Comparison of ENCODE assay signal across 9 cellular contexts in genomic region chr11:128472128-128473110, GRCh38.
DNase-seq lines count a peak whose midpoint lies in the region; ATAC-seq and TF ChIP-seq lines count a peak whose summit lies in the region.
"Had no signal": no experiment of that assay in that cellular context is flagged by ENCODE, and none has a peak within 500 bp of the region (broad histone marks: within the 10 kb centered on the region; RNA-seq: fewer than 3 reads in every experiment).

No MANE protein-coding gene starts in this region.

- intact Hi-C loops in Right ventricle myocardium inferior (cut with DNase I), result no loop called here

- H2BK120ac ChIP-seq in mesenchymal stem cell (ENCODE audit: low read depth, low read length), result no peak overlapping the region

- peaks cover 54 to 81% of the 10 kb centered on the region in 2 donors for H3K36me3 Mint-ChIP-seq in activated T-cell treated with anti-CD3 and anti-CD28 coated beads, Interleukin-2, amount 50 U/mL, for 72 hours (ENCODE audit: insufficient read depth in 2 of 2)

- no peak overlapping the region for H3K14ac ChIP-seq in mesenchymal stem cell (ENCODE audit: low read length in 2 of 2)

- peak overlapping the region; percentile 20 for H3K9ac ChIP-seq in mesenchymal stem cell (ENCODE audit: low read length)

- H3K36me3 ChIP-seq in mesenchymal stem cell (ENCODE audit: control insufficient read depth in 1 of 2, insufficient read depth in 2 of 2, low read depth in 1 of 2, low read length in 2 of 2) (peaks cover 21 to 69% of the 10 kb centered on the region in 2 experiments), WERI-Rb-1 (no peaks in the 10 kb centered on the region)

- POLR2A ChIA-PET in AG04450 (lab: Yijun Ruan, JAX), result no interaction called here

- H3K27ac Mint-ChIP-seq in activated T-cell treated with anti-CD3 and anti-CD28 coated beads, Interleukin-2, amount 50 U/mL, for 72 hours, result peak overlapping the region; percentile 100

- CTCF ChIA-PET in AG04450 (lab: Charles Lee), result interaction anchor here (0.5 to 5.8 kb wide), 3 partner anchors 159 to 434 kb away, joined by 3 to 22 read pairs (median 3); no protein-coding TSS in a partner anchor

- H3K27ac ChIP-seq in AG04450 (ENCODE audit: low read depth, low read length) (peak overlapping the region; percentile 40), mesenchymal stem cell (ENCODE audit: low read length, poor library complexity, severe bottlenecking) (no peak overlapping the region), WERI-Rb-1 (no peak overlapping the region)
- H3K27ac ChIP-seq: epithelial cell of prostate had no signal

- H3K27me3 Mint-ChIP-seq in activated T-cell treated with anti-CD3 and anti-CD28 coated beads, Interleukin-2, amount 50 U/mL, for 72 hours (ENCODE audit: low read depth), result no peaks in the 10 kb centered on the region

- no peak overlapping the region for H2BK15ac ChIP-seq in mesenchymal stem cell (ENCODE audit: low read depth, poor library complexity, severe bottlenecking)

- H3K27me3 ChIP-seq in AG04450 (ENCODE audit: control insufficient read depth, insufficient read depth, low read length) (no peaks in the 10 kb centered on the region), mesenchymal stem cell (ENCODE audit: control insufficient read depth in 1 of 2, insufficient read depth in 1 of 2, low read length in 2 of 2) (no peaks in the 10 kb centered on the region), WERI-Rb-1 (ENCODE audit: insufficient read depth, low read depth, severe bottlenecking) (no peaks in the 10 kb centered on the region)

- no peak for TF ChIP-seq CTCF in AG04450 (IDR thresholded peaks at IDR 0.05; ENCODE audit: low read depth, low read length)
- no peak for TF ChIP-seq CTCF in WERI-Rb-1 (IDR thresholded peaks at IDR 0.05; ENCODE audit: low read depth, low read length)

- H2BK12ac ChIP-seq in mesenchymal stem cell (ENCODE audit: low read length in 2 of 2), result no peak overlapping the region

- ATAC-seq in GM19351 (IDR thresholded peaks at IDR 0.05; ENCODE audit: unreplicated experiment) (peak; percentile 42), HG03378 (IDR thresholded peaks at IDR 0.05; ENCODE audit: unreplicated experiment) (peak; percentile 63), Right ventricle myocardium inferior (no peak)
- ATAC-seq in activated T-cell treated with anti-CD3 and anti-CD28 coated beads, Interleukin-2, amount 50 U/mL, for 72 hours (replicated peaks in 1 of 2), result peak; percentile 68 to 73

- no peak overlapping the region for H4K8ac ChIP-seq in mesenchymal stem cell (ENCODE audit: low read length)

- H3K4me3 ChIP-seq in AG04450 (ENCODE audit: low read depth, low read length), result no peak overlapping the region
- no peak overlapping the region for H3K4me3 ChIP-seq in mesenchymal stem cell (ENCODE audit: insufficient read depth in 1 of 2, low read depth in 1 of 2, low read length in 2 of 2)
- no peak overlapping the region for H3K4me3 ChIP-seq in WERI-Rb-1 (ENCODE audit: low read depth, low read length)

- H3K4ac ChIP-seq in mesenchymal stem cell (ENCODE audit: low read depth in 1 of 2, low read length in 2 of 2), result no peak overlapping the region

- H3K9me3 Mint-ChIP-seq in activated T-cell treated with anti-CD3 and anti-CD28 coated beads, Interleukin-2, amount 50 U/mL, for 72 hours, result no peaks in the 10 kb centered on the region

- peaks cover 99% of the 10 kb centered on the region for H3K4me1 Mint-ChIP-seq in activated T-cell treated with anti-CD3 and anti-CD28 coated beads, Interleukin-2, amount 50 U/mL, for 72 hours (ENCODE audit: low read depth)

- no peak overlapping the region for H4K91ac ChIP-seq in mesenchymal stem cell (ENCODE audit: low read length)

- DNase-seq in AG04450 (ENCODE audit: low read depth, low spot score) (no peak), mesenchymal stem cell (peak; percentile 63), NCI-H524 treated with DMSO at 0.1 percent for 48 hours (lab: John Stamatoyannopoulos, UW) (no peak), WERI-Rb-1 (no peak), Right ventricle myocardium inferior (ENCODE audit: missing footprints) (no peak)
- peak; percentile 70 to 86 for DNase-seq in activated T-cell treated with anti-CD3 and anti-CD28 coated beads, Interleukin-2, amount 50 U/mL, for 72 hours

- H2AFZ ChIP-seq in mesenchymal stem cell (ENCODE audit: low read depth, low read length), result no peak overlapping the region

- H3K9me3 ChIP-seq in AG04450 (ENCODE audit: control insufficient read depth, insufficient read depth, low read length) (no peaks in the 10 kb centered on the region), mesenchymal stem cell (ENCODE audit: control insufficient read depth, low read length) (no peaks in the 10 kb centered on the region), WERI-Rb-1 (ENCODE audit: severe bottlenecking) (no peaks in the 10 kb centered on the region)

- H2AK5ac ChIP-seq in mesenchymal stem cell (ENCODE audit: low read length, severe bottlenecking), result no peak overlapping the region

- H3K79me1 ChIP-seq in mesenchymal stem cell (replicated peaks; ENCODE audit: low read length, poor library complexity, severe bottlenecking), result peaks cover 18% of the 10 kb centered on the region

- no peak overlapping the region for H3K23ac ChIP-seq in mesenchymal stem cell (ENCODE audit: low read length in 2 of 2)

- H3K4me3 Mint-ChIP-seq in activated T-cell treated with anti-CD3 and anti-CD28 coated beads, Interleukin-2, amount 50 U/mL, for 72 hours, result peak overlapping the region; percentile 80 to 95

- WGBS in mesenchymal stem cell, result 82% methylated on average over 9 of the region's 11 CpGs

- no peak overlapping the region for H3K4me2 ChIP-seq in mesenchymal stem cell (ENCODE audit: low read length, poor library complexity, severe bottlenecking)

- H3K4me1 ChIP-seq in mesenchymal stem cell (ENCODE audit: control insufficient read depth, insufficient read depth, low read depth, low read length), result peaks cover 27% of the 10 kb centered on the region

- no peak overlapping the region for H2BK5ac ChIP-seq in mesenchymal stem cell (ENCODE audit: low read depth, low read length, poor library complexity, severe bottlenecking)

- H3K18ac ChIP-seq in mesenchymal stem cell (ENCODE audit: low read depth in 1 of 2, low read length in 2 of 2), result peak overlapping the region in 1 of 2 experiments; percentile 62

Comparison
In these comparisons a context has a peak if more than half of its experiments do, and no peak if none do; other contexts are left out.
1. DNase-seq: peak in activated T-cell treated with anti-CD3 and anti-CD28 coated beads, Interleukin-2, amount 50 U/mL, for 72 hours (2 of 2) and mesenchymal stem cell (single experiment); none in AG04450 (single experiment), NCI-H524 treated with DMSO at 0.1 percent for 48 hours (single experiment), WERI-Rb-1 (single experiment) and Right ventricle myocardium inferior (single experiment).